13 cellular contexts compared by ENCODE assay signal in the genomic region with DNA sequence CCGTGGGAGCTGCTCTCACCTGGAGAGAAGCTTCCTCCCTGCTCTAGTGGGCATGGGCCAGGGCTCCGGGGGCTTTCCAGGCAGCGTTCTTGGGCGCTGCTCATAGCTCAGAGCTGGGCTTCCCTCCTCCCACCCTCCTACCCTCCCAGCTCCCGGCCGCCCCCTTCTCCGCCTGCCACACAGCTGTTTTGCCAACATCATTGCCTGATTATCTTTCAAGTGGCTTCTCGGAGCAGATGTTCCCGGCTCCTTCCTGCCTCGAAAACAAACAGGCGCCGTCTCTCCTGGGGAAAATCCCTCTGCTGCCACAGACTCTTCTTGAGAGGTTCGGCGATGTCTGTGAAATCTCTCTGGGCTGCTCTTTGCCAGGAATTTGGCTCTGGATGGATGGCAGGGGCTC.
A peak's percentile ranks its signal among the peaks of the same experiment; 100 is the strongest.
DNase-seq lines count a peak whose midpoint lies in the region; ATAC-seq and TF ChIP-seq lines count a peak whose summit lies in the region.
"Had no signal": no experiment of that assay in that cellular context is flagged by ENCODE, and none has a peak within 500 bp of the region (broad histone marks: within the 10 kb centered on the region; RNA-seq: fewer than 3 reads in every experiment).

No MANE protein-coding gene starts in this region.

- intact Hi-C loops in cardiac septum (cut with DNase I), result no loop called here
- intact Hi-C loops in Right ventricle myocardium superior (cut with DNase I), result no loop called here

- in situ Hi-C loops in G401 (cut with HindIII; ENCODE audit: low sequenced_read_pairs), result no loop called here

- peak; percentile 50 for DNase-seq in cardiac septum (ENCODE audit: low spot score)
- no peak for DNase-seq in Right ventricle myocardium superior
- peak; percentile 64 for DNase-seq in NCI-H69 (lab: John Stamatoyannopoulos, UW)
- DNase-seq in glutamatergic neuron, result peak; percentile 51
- peak; percentile 31 for DNase-seq in ureter (ENCODE audit: low spot score)
- no peak for DNase-seq in G401 (ENCODE audit: low spot score)
- no peak for DNase-seq in cerebellum (ENCODE audit: low spot score)
- DNase-seq: activated CD4-positive, alpha-beta T cell treated with anti-CD3 and anti-CD28 coated beads, Interleukin-2, amount 10 ng/mL, durations not matched to agents 7 days and 5 days; activated naive CD8-positive, alpha-beta T cell treated with anti-CD3 and anti-CD28 coated beads for 36 hours; effector memory CD4-positive, alpha-beta T cell; SIG-M5 had no signal

- TF ChIP-seq CTCF in glutamatergic neuron (IDR thresholded peaks at IDR 0.05; ENCODE audit: partially characterized antibody, unreplicated experiment), result no peak

- no peak for ATAC-seq in Right ventricle myocardium superior (ENCODE audit: poor library complexity)
- no peak for ATAC-seq in GM21576 (IDR thresholded peaks at IDR 0.05; ENCODE audit: unreplicated experiment)

- H3K27ac Mint-ChIP-seq in glutamatergic neuron (ENCODE audit: unreplicated experiment), result peak overlapping the region; percentile 22
- H3K27ac Mint-ChIP-seq: activated CD4-positive, alpha-beta T cell treated with anti-CD3 and anti-CD28 coated beads, Interleukin-2, amount 10 ng/mL, durations not matched to agents 7 days and 5 days; activated naive CD8-positive, alpha-beta T cell treated with anti-CD3 and anti-CD28 coated beads for 36 hours; B cell had no signal

- H3K36me3 Mint-ChIP-seq in glutamatergic neuron (ENCODE audit: unreplicated experiment), result peaks cover 4% of the 10 kb centered on the region
- H3K36me3 Mint-ChIP-seq: activated naive CD8-positive, alpha-beta T cell treated with anti-CD3 and anti-CD28 coated beads for 36 hours had no signal

- peaks cover 2% of the 10 kb centered on the region for H3K9me3 Mint-ChIP-seq in glutamatergic neuron (ENCODE audit: unreplicated experiment)
- H3K9me3 Mint-ChIP-seq: activated naive CD8-positive, alpha-beta T cell treated with anti-CD3 and anti-CD28 coated beads for 36 hours had no signal

- peaks cover 15% of the 10 kb centered on the region for H3K4me1 Mint-ChIP-seq in glutamatergic neuron (ENCODE audit: low read depth, unreplicated experiment)
- H3K4me1 Mint-ChIP-seq: B cell had no signal

- H3K27me3 Mint-ChIP-seq in glutamatergic neuron (ENCODE audit: unreplicated experiment), result peaks cover 3% of the 10 kb centered on the region

- H3K4me3 Mint-ChIP-seq in glutamatergic neuron (ENCODE audit: unreplicated experiment), result peak overlapping the region; percentile 36
- H3K4me3 Mint-ChIP-seq: activated CD4-positive, alpha-beta T cell treated with anti-CD3 and anti-CD28 coated beads, Interleukin-2, amount 10 ng/mL, durations not matched to agents 7 days and 5 days; activated naive CD8-positive, alpha-beta T cell treated with anti-CD3 and anti-CD28 coated beads for 36 hours; B cell had no signal

Comparison
In these comparisons a context has a peak if more than half of its experiments do, and no peak if none do; other contexts are left out.
1. DNase-seq: peak in cardiac septum (single experiment), NCI-H69 (single experiment), glutamatergic neuron (single experiment) and ureter (single experiment); none in Right ventricle myocardium superior (single experiment), G401 (single experiment) and cerebellum (single experiment).